In the genomic region with DNA sequence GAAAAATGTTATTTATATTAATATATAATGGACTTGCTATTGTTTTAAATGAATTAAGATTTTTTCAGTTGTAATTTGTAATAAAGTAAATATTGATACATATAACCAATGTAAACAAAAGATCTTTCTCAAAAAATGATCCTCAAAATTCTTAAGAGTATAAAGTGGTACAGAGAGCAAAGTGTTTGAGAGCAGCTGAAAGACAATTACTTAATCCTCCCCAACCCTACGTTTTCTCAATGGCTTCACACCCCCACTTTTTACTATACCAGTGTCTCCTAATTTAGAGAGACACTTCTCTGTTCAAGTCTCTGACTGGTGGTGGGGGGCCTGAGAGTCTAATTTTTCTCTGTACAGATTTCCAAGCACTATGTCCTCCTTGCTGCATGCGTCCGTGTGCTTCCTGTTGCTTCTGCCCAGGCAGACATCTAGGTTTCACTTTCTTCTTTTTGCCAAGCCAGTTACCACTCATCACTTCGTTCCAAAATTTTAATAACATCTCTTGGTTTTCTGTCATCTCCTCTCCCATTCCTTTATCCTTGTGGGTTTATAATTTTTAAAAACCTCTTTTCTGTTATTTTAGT, we compare ENCODE assay signal across 1 cellular context.
TF ChIP-seq lines count a peak whose summit lies in the region.

No MANE protein-coding gene starts in this region.

TF ChIP-seq in GM12878, 131 proteins besides CTCF, POLR2A, EP300 and RAD21 (continued from another document):
- TF ChIP-seq, protein P1, sequence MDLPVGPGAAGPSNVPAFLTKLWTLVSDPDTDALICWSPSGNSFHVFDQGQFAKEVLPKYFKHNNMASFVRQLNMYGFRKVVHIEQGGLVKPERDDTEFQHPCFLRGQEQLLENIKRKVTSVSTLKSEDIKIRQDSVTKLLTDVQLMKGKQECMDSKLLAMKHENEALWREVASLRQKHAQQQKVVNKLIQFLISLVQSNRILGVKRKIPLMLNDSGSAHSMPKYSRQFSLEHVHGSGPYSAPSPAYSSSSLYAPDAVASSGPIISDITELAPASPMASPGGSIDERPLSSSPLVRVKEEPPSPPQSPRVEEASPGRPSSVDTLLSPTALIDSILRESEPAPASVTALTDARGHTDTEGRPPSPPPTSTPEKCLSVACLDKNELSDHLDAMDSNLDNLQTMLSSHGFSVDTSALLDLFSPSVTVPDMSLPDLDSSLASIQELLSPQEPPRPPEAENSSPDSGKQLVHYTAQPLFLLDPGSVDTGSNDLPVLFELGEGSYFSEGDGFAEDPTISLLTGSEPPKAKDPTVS (IDR thresholded peaks at IDR 0.05; ENCODE audit: low read depth, low read length) = no peak
- no peak for TF ChIP-seq EGR1 (IDR thresholded peaks at IDR 0.05; ENCODE audit: borderline replicate concordance in 1 of 2, low read depth in 2 of 2, low read length in 2 of 2)
- TF ChIP-seq SPI1 (IDR thresholded peaks at IDR 0.05; ENCODE audit: borderline replicate concordance, insufficient read depth, low read depth, low read length) = no peak
- no peak for TF ChIP-seq JUND (IDR thresholded peaks at IDR 0.05; ENCODE audit: low read depth, low read length)
- no peak for TF ChIP-seq SUPT20H (IDR thresholded peaks at IDR 0.05; ENCODE audit: borderline replicate concordance, control insufficient read depth, low read depth, low read length)
- no peak for TF ChIP-seq MYB (IDR thresholded peaks at IDR 0.05; ENCODE audit: borderline replicate concordance, low read depth, low read length)
